In genomic region chr9:34988218-34989055, GRCh38 we compare ENCODE assay signal across 8 cellular contexts. TPM values are rescaled to one million over a fixed set of nuclear protein-coding genes. Genes with fewer than 3 reads are reported as not detected.
DNase-seq lines count a peak whose midpoint lies in the region; ATAC-seq and TF ChIP-seq lines count a peak whose summit lies in the region.

No MANE protein-coding gene starts in this region.

- no peak for TF ChIP-seq CTCF in CD4-positive, alpha-beta T cell (IDR thresholded peaks at IDR 0.05)
- TF ChIP-seq CTCF in Loucy (conservative IDR thresholded peaks at IDR 0.05; ENCODE audit: low read length) (no peak; the same call in 1 of the 2 replicates), heart left ventricle (IDR thresholded peaks at IDR 0.05) (no peak)

- peak overlapping the region; percentile 82 for H3K4me3 ChIP-seq in Loucy (ENCODE audit: low read length, poor library complexity, severe bottlenecking)
- H3K4me3 ChIP-seq in heart left ventricle = peak overlapping the region; percentile 22 to 98 (median 80)

- no peak for ATAC-seq in CD4-positive, alpha-beta T cell (ENCODE audit: poor library complexity)
- no peak for ATAC-seq in heart left ventricle
- ATAC-seq in HG02938 (IDR thresholded peaks at IDR 0.05; ENCODE audit: unreplicated experiment) = no peak

- peak in 6 of 10 experiments; percentile 14 to 63 (median 28) for DNase-seq in CD4-positive, alpha-beta T cell
- peak; percentile 62 for DNase-seq in activated naive CD4-positive, alpha-beta T cell treated with anti-CD3 and anti-CD28 coated beads, Interleukin-2, amount 10 ng/mL, durations not matched to agents 7 days and 5 days
- peak; percentile 58 to 75 (median 66) for DNase-seq in heart left ventricle
- DNase-seq in posterior vena cava (ENCODE audit: low spot score) = peak; percentile 88
- no peak for DNase-seq in NCI-H2081 (lab: John Stamatoyannopoulos, UW)
- no peak for DNase-seq in mucosa of gallbladder (ENCODE audit: low spot score)

- peaks cover 60% of the 10 kb centered on the region for H3K4me1 Mint-ChIP-seq in CD4-positive, alpha-beta T cell (ENCODE audit: low read depth)
- peaks cover 61% of the 10 kb centered on the region for H3K4me1 Mint-ChIP-seq in activated naive CD4-positive, alpha-beta T cell treated with anti-CD3 and anti-CD28 coated beads, Interleukin-2, amount 10 ng/mL, durations not matched to agents 7 days and 5 days

- CTCF ChIA-PET in CD4-positive, alpha-beta T cell (lab: Charles Lee) = interaction anchor here (1.3 kb wide), 1 partner anchor 107 kb away, joined by 3 read pairs; the partner anchor contains the start of gene PIGO
- CTCF ChIA-PET in activated naive CD4-positive, alpha-beta T cell treated with anti-CD3 and anti-CD28 coated beads, Interleukin-2, amount 10 ng/mL, durations not matched to agents 7 days and 5 days (lab: Charles Lee) = interaction anchor here (1.4 kb wide), 1 partner anchor 89 kb away, joined by 5 read pairs; no protein-coding TSS in a partner anchor

- intact Hi-C loops in CD4-positive, alpha-beta T cell (cut with DNase I, micrococcal nuclease) = loop anchor here (1.0 to 10.0 kb wide), 9 partner anchors 84 to 746 kb away; partner anchors contain the start of genes PIGO (in 2 of the 2), VCP (in 2 of the 2), CREB3 (in 1 of the 2) and ENHO (in 1 of the 2)
- intact Hi-C loops in heart left ventricle (cut with DNase I) = loop anchor here in 4 of 10 donors (1.0 to 5.0 kb wide), 3 partner anchors 84 to 114 kb away; partner anchors contain the start of genes STOML2 (in 1 of the 4) and VCP (in 1 of the 4)
- intact Hi-C loops in posterior vena cava (cut with DNase I) = loop anchor here in 1 of 2 donors (10.0 kb wide), 1 partner anchor 1896 kb away; no protein-coding TSS in a partner anchor

- H2AFZ ChIP-seq in Loucy (ENCODE audit: low read length) = peak overlapping the region; percentile 84

- H3K4me3 Mint-ChIP-seq in CD4-positive, alpha-beta T cell = peak overlapping the region; percentile 94
- peak overlapping the region; percentile 99 for H3K4me3 Mint-ChIP-seq in activated naive CD4-positive, alpha-beta T cell treated with anti-CD3 and anti-CD28 coated beads, Interleukin-2, amount 10 ng/mL, durations not matched to agents 7 days and 5 days

- H3K4me1 ChIP-seq in Loucy (ENCODE audit: insufficient read depth, low read length, poor library complexity, severe bottlenecking) (peaks cover 53% of the 10 kb centered on the region), heart left ventricle (peaks cover 6 to 48% (median 38%) of the 10 kb centered on the region in 12 donors)

- H3K9ac ChIP-seq in Loucy (ENCODE audit: low read depth, low read length, poor library complexity, severe bottlenecking) = peak overlapping the region; percentile 92

- H3K36me3 ChIP-seq in Loucy (ENCODE audit: insufficient read depth, low read length) = no peaks in the 10 kb centered on the region
- no peaks in the 10 kb centered on the region for H3K36me3 ChIP-seq in heart left ventricle

- no peaks in the 10 kb centered on the region for H3K27me3 Mint-ChIP-seq in CD4-positive, alpha-beta T cell
- H3K27me3 Mint-ChIP-seq in activated naive CD4-positive, alpha-beta T cell treated with anti-CD3 and anti-CD28 coated beads, Interleukin-2, amount 10 ng/mL, durations not matched to agents 7 days and 5 days = peaks cover 6% of the 10 kb centered on the region

- no peaks in the 10 kb centered on the region for H3K36me3 Mint-ChIP-seq in CD4-positive, alpha-beta T cell (ENCODE audit: low read depth)
- H3K36me3 Mint-ChIP-seq in activated naive CD4-positive, alpha-beta T cell treated with anti-CD3 and anti-CD28 coated beads, Interleukin-2, amount 10 ng/mL, durations not matched to agents 7 days and 5 days = no peaks in the 10 kb centered on the region

- H3K27ac Mint-ChIP-seq in CD4-positive, alpha-beta T cell = peak overlapping the region; percentile 84
- peak overlapping the region; percentile 64 for H3K27ac Mint-ChIP-seq in activated naive CD4-positive, alpha-beta T cell treated with anti-CD3 and anti-CD28 coated beads, Interleukin-2, amount 10 ng/mL, durations not matched to agents 7 days and 5 days

- POLR2A ChIA-PET in CD4-positive, alpha-beta T cell (lab: Charles Lee) = interaction anchor here (1.2 kb wide), 1 partner anchor 92 kb away, joined by 3 read pairs; no protein-coding TSS in a partner anchor

- no peaks in the 10 kb centered on the region for H4K20me1 ChIP-seq in Loucy (ENCODE audit: insufficient read depth, low read length, poor library complexity, severe bottlenecking)

- H3K9me3 Mint-ChIP-seq in CD4-positive, alpha-beta T cell = no peaks in the 10 kb centered on the region
- no peaks in the 10 kb centered on the region for H3K9me3 Mint-ChIP-seq in activated naive CD4-positive, alpha-beta T cell treated with anti-CD3 and anti-CD28 coated beads, Interleukin-2, amount 10 ng/mL, durations not matched to agents 7 days and 5 days

- H3F3A ChIP-seq in Loucy (ENCODE audit: low read depth) = no peaks in the 10 kb centered on the region

- H3K27me3 ChIP-seq in CD4-positive, alpha-beta T cell (ENCODE audit: control insufficient read depth, insufficient read depth, low read length) = no peaks in the 10 kb centered on the region
- no peaks in the 10 kb centered on the region for H3K27me3 ChIP-seq in Loucy (ENCODE audit: insufficient read depth, low read length, poor library complexity, severe bottlenecking)
- H3K27me3 ChIP-seq in heart left ventricle = no peaks in the 10 kb centered on the region

- peaks cover 7% of the 10 kb centered on the region; the same call in 1 of the 2 replicates for H3K79me2 ChIP-seq in Loucy (ENCODE audit: insufficient read depth, low read length)

- H3K4me2 ChIP-seq in Loucy (ENCODE audit: low read depth, low read length, poor library complexity, severe bottlenecking) = peak overlapping the region; percentile 84

- H3K27ac ChIP-seq in CD4-positive, alpha-beta T cell (ENCODE audit: low read depth, low read length) = peak overlapping the region; percentile 63
- H3K27ac ChIP-seq in heart left ventricle = peak overlapping the region in 11 of 12 donors; percentile 62 to 90 (median 82)

- no peaks in the 10 kb centered on the region for H3K9me3 ChIP-seq in CD4-positive, alpha-beta T cell (ENCODE audit: control insufficient read depth, low read length)
- no peaks in the 10 kb centered on the region for H3K9me3 ChIP-seq in Loucy (ENCODE audit: insufficient read depth, low read depth, low read length)
- no peaks in the 10 kb centered on the region for H3K9me3 ChIP-seq in heart left ventricle

- TF ChIP-seq POLR2A in heart left ventricle (IDR thresholded peaks at IDR 0.05) = no peak

- no peaks in the 10 kb centered on the region for H3K9me2 ChIP-seq in Loucy (replicated peaks; ENCODE audit: low read depth, low read length)

- 13 to 26% (median 18%) methylated on average over 29 of the region's 29 CpGs for WGBS in heart left ventricle, 4 donors

RNA-seq across cellular contexts. Expression of gene DNAJB5, which starts 1.1 kb away (rescaled TPM):
- 1 to 10 TPM; 2.7 to 2.8 TPM for total RNA-seq in CD4-positive, alpha-beta T cell
- 100 to 1,000 TPM in 3 of 9 donors, 10 to 100 TPM in 6; 33.6 to 134 (median 88.5) TPM for total RNA-seq in heart left ventricle
- 100 to 1,000 TPM in 1 of 2 donors, 10 to 100 TPM in 1; 75.5 to 166 TPM for polyA plus RNA-seq in heart left ventricle
- 10 to 100 TPM; 68.7 to 82.2 TPM for total RNA-seq in posterior vena cava
- 19.7 TPM for total RNA-seq in mucosa of gallbladder

RNA-seq across cellular contexts. Expression of gene PHF24, which starts 30.4 kb away (rescaled TPM):
- not detected for total RNA-seq in CD4-positive, alpha-beta T cell
- total RNA-seq in heart left ventricle = 1 to 10 TPM in 1 of 9 donors, under 1 TPM in 7, not detected in 1; 0.07 to 2.2 (median 0.35) TPM
- polyA plus RNA-seq in heart left ventricle = under 1 TPM; 0.06 to 0.11 TPM
- total RNA-seq in posterior vena cava = 1 to 10 TPM in 1 of 2 donors, under 1 TPM in 1; 0.93 to 1.0 TPM
- 0.29 TPM for total RNA-seq in mucosa of gallbladder

Comparison
In these comparisons a context has a peak if more than half of its experiments do, and no peak if none do; other contexts are left out.
1. DNase-seq: peak in CD4-positive, alpha-beta T cell (6 of 10), activated naive CD4-positive, alpha-beta T cell treated with anti-CD3 and anti-CD28 coated beads, Interleukin-2, amount 10 ng/mL, durations not matched to agents 7 days and 5 days (single experiment), heart left ventricle (5 of 5) and posterior vena cava (single experiment); none in NCI-H2081 (0 of 2) and mucosa of gallbladder (single experiment).